Comparison of ENCODE assay signal across 15 cellular contexts in the genomic region with DNA sequence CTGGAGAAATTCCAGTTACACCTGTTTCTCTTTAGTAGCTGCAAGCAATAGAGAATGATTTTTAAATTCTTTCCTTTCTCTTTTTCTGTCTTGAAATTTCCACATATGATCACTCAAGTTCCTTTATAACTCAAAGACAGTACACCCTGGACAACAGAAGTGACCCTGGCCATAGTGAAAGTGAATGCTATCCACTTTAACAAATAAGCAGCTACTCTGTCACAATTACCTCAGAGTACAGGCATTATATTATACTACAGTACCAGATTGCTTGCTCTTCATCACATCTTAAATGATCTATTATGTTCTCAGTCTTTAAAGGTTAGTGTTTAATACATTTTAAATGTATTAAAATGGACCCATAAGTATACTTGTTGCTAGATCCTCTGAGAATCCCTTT.
A peak's percentile ranks its signal among the peaks of the same experiment; 100 is the strongest.
DNase-seq lines count a peak whose midpoint lies in the region; ATAC-seq and TF ChIP-seq lines count a peak whose summit lies in the region.
"Had no signal": no experiment of that assay in that cellular context is flagged by ENCODE, and none has a peak within 500 bp of the region (broad histone marks: within the 10 kb centered on the region; RNA-seq: fewer than 3 reads in every experiment).

No MANE protein-coding gene starts in this region.

- no peak for ATAC-seq in CD8-positive, alpha-beta T cell
- ATAC-seq in GM19328 (IDR thresholded peaks at IDR 0.05; ENCODE audit: unreplicated experiment) (peak; percentile 9), HG03135 (IDR thresholded peaks at IDR 0.05; ENCODE audit: unreplicated experiment) (no peak), GM23338 (no peak)
- ATAC-seq: PC-3 had no signal

- no peak overlapping the region for H2BK15ac ChIP-seq in mesenchymal stem cell (ENCODE audit: low read depth, poor library complexity, severe bottlenecking)

- no peak overlapping the region for H3K27ac ChIP-seq in CD8-positive, alpha-beta T cell (ENCODE audit: low read depth, low read length)
- H3K27ac ChIP-seq in SU-DHL-6 (ENCODE audit: low read depth, low read length) (peak overlapping the region; percentile 79), mesenchymal stem cell (ENCODE audit: low read length, poor library complexity, severe bottlenecking) (no peak overlapping the region), GM23338 (ENCODE audit: low read depth) (no peak overlapping the region)

- H3K9me3 Mint-ChIP-seq in CD8-positive, alpha-beta T cell, result no peaks in the 10 kb centered on the region
- H3K9me3 Mint-ChIP-seq in GM23338, result no peaks in the 10 kb centered on the region
- no peaks in the 10 kb centered on the region for H3K9me3 Mint-ChIP-seq in chondrocyte (ENCODE audit: low read depth)
- H3K9me3 Mint-ChIP-seq: T-cell had no signal

- H3K79me2 ChIP-seq in SU-DHL-6 (ENCODE audit: insufficient read depth, low read length) (no peaks in the 10 kb centered on the region), GM23338 (replicated peaks; ENCODE audit: insufficient read depth) (no peaks in the 10 kb centered on the region)

- H3K36me3 ChIP-seq in CD8-positive, alpha-beta T cell (ENCODE audit: insufficient read depth, low read length), result peaks cover 6% of the 10 kb centered on the region
- H3K36me3 ChIP-seq in SU-DHL-6 (ENCODE audit: low read length) (no peaks in the 10 kb centered on the region), mesenchymal stem cell (ENCODE audit: control insufficient read depth in 1 of 2, insufficient read depth in 2 of 2, low read depth in 1 of 2, low read length in 2 of 2) (peaks cover 2 to 12% of the 10 kb centered on the region in 2 experiments), GM23338 (ENCODE audit: insufficient read depth) (no peaks in the 10 kb centered on the region)

- no peak overlapping the region for H4K91ac ChIP-seq in mesenchymal stem cell (ENCODE audit: low read length)

- H3K9ac ChIP-seq in SU-DHL-6 (ENCODE audit: low read length) (peak overlapping the region; percentile 28), mesenchymal stem cell (ENCODE audit: low read length) (no peak overlapping the region)

- H2BK12ac ChIP-seq in mesenchymal stem cell (ENCODE audit: low read length in 2 of 2), result no peak overlapping the region

- H4K20me1 ChIP-seq in SU-DHL-6 (ENCODE audit: low read depth, low read length) (no peaks in the 10 kb centered on the region), GM23338 (replicated peaks; ENCODE audit: insufficient read depth) (no peaks in the 10 kb centered on the region)

- H3K4me3 Mint-ChIP-seq in CD8-positive, alpha-beta T cell, result no peak overlapping the region
- no peak overlapping the region for H3K4me3 Mint-ChIP-seq in GM23338
- no peak overlapping the region for H3K4me3 Mint-ChIP-seq in chondrocyte (ENCODE audit: unreplicated experiment)
- H3K4me3 Mint-ChIP-seq: B cell, T-cell had no signal

- H3K9me2 ChIP-seq in SU-DHL-6 (replicated peaks; ENCODE audit: insufficient read depth, low read length), result no peaks in the 10 kb centered on the region
- H3K9me2 ChIP-seq in GM23338 (ENCODE audit: insufficient read depth), result no peaks in the 10 kb centered on the region

- peaks cover 22% of the 10 kb centered on the region for H3K79me1 ChIP-seq in mesenchymal stem cell (replicated peaks; ENCODE audit: low read length, poor library complexity, severe bottlenecking)

- no peak overlapping the region for H2AK5ac ChIP-seq in mesenchymal stem cell (ENCODE audit: low read length, severe bottlenecking)

- H3K23ac ChIP-seq in mesenchymal stem cell (ENCODE audit: low read length in 2 of 2), result no peak overlapping the region

- H2AFZ ChIP-seq in SU-DHL-6 (ENCODE audit: low read depth, low read length, severe bottlenecking) (no peak overlapping the region), mesenchymal stem cell (ENCODE audit: low read depth, low read length) (no peak overlapping the region), GM23338 (no peak overlapping the region)

- no peak overlapping the region for H2BK120ac ChIP-seq in mesenchymal stem cell (ENCODE audit: low read depth, low read length)

- no peaks in the 10 kb centered on the region for H3K27me3 ChIP-seq in CD8-positive, alpha-beta T cell (ENCODE audit: insufficient read depth, low read length)
- H3K27me3 ChIP-seq in SU-DHL-6 (ENCODE audit: low read length) (no peaks in the 10 kb centered on the region), mesenchymal stem cell (ENCODE audit: control insufficient read depth in 1 of 2, insufficient read depth in 1 of 2, low read length in 2 of 2) (no peaks in the 10 kb centered on the region), GM23338 (ENCODE audit: insufficient read depth) (no peaks in the 10 kb centered on the region)

- H3K27me3 Mint-ChIP-seq in CD8-positive, alpha-beta T cell (ENCODE audit: low read depth), result no peaks in the 10 kb centered on the region
- H3K27me3 Mint-ChIP-seq in GM23338 (ENCODE audit: insufficient read depth, low read depth, poor library complexity), result no peaks in the 10 kb centered on the region
- no peaks in the 10 kb centered on the region for H3K27me3 Mint-ChIP-seq in chondrocyte (ENCODE audit: low read depth)
- H3K27me3 Mint-ChIP-seq: B cell, T-cell had no signal

- H3F3A ChIP-seq in SU-DHL-6 (ENCODE audit: insufficient read depth), result peaks cover 11% of the 10 kb centered on the region
- no peaks in the 10 kb centered on the region for H3F3A ChIP-seq in GM23338 (replicated peaks; ENCODE audit: low read depth)

- no peak overlapping the region for H2BK5ac ChIP-seq in mesenchymal stem cell (ENCODE audit: low read depth, low read length, poor library complexity, severe bottlenecking)

- peaks cover 20% of the 10 kb centered on the region for H3K36me3 Mint-ChIP-seq in CD8-positive, alpha-beta T cell
- H3K36me3 Mint-ChIP-seq in GM23338 (ENCODE audit: low read depth) (no peaks in the 10 kb centered on the region; the same call in 2 of the 3 replicates), chondrocyte (ENCODE audit: low read depth) (peaks cover 2% of the 10 kb centered on the region)

- no peak for TF ChIP-seq CTCF in CD8-positive, alpha-beta T cell (IDR thresholded peaks at IDR 0.05)
- TF ChIP-seq CTCF in SU-DHL-6 (IDR thresholded peaks at IDR 0.05; ENCODE audit: insufficient read depth, low read length, poor library complexity, severe bottlenecking) (no peak), GM23338 (conservative IDR thresholded peaks at IDR 0.05; ENCODE audit: low read depth in 2 of 2) (no peak), chondrocyte (IDR thresholded peaks at IDR 0.05) (no peak)

- no peak overlapping the region for H4K8ac ChIP-seq in mesenchymal stem cell (ENCODE audit: low read length)

- DNase-seq in CD8-positive, alpha-beta T cell, result no peak
- DNase-seq in mesenchymal stem cell (peak; percentile 5), GM23338 (ENCODE audit: low spot score) (no peak), chondrocyte (ENCODE audit: low spot score) (no peak)
- DNase-seq: KG1, NCI-H1105, NCI-H1694 treated with DMSO at 0.1 percent for 48 hours, NCI-H2171, NCI-H510A treated with DMSO at 0.1 percent for 48 hours, PC-3, T-cell had no signal

- H3K18ac ChIP-seq in mesenchymal stem cell (ENCODE audit: low read depth in 1 of 2, low read length in 2 of 2), result no peak overlapping the region

- no peak overlapping the region for H3K14ac ChIP-seq in mesenchymal stem cell (ENCODE audit: low read length in 2 of 2)

- no peaks in the 10 kb centered on the region for H3K9me3 ChIP-seq in CD8-positive, alpha-beta T cell (ENCODE audit: low read length)
- no peaks in the 10 kb centered on the region for H3K9me3 ChIP-seq in SU-DHL-6 (ENCODE audit: insufficient read depth, low read length)
- H3K9me3 ChIP-seq in mesenchymal stem cell (ENCODE audit: control insufficient read depth, low read length), result no peaks in the 10 kb centered on the region

- POLR2A ChIA-PET in CD8-positive, alpha-beta T cell (lab: Charles Lee), result interaction anchor here (0.8 to 1.1 kb wide), 2 partner anchors 11 to 135 kb away, joined by 3 read pairs; no protein-coding TSS in a partner anchor

- H3K4ac ChIP-seq in mesenchymal stem cell (ENCODE audit: low read depth in 1 of 2, low read length in 2 of 2), result no peak overlapping the region

- CTCF ChIA-PET in CD8-positive, alpha-beta T cell (lab: Charles Lee), result no interaction called here

- H3K4me1 Mint-ChIP-seq in CD8-positive, alpha-beta T cell (ENCODE audit: low read depth), result peaks cover 66% of the 10 kb centered on the region
- H3K4me1 Mint-ChIP-seq in GM23338 (peaks cover 18% of the 10 kb centered on the region), chondrocyte (ENCODE audit: low read depth) (peaks cover 31% of the 10 kb centered on the region)

- peaks cover 18% of the 10 kb centered on the region for H3K4me1 ChIP-seq in CD8-positive, alpha-beta T cell (ENCODE audit: insufficient read depth, low read length)
- H3K4me1 ChIP-seq in mesenchymal stem cell (ENCODE audit: control insufficient read depth, insufficient read depth, low read depth, low read length) (no peaks in the 10 kb centered on the region), GM23338 (ENCODE audit: insufficient read depth) (peaks cover 10% of the 10 kb centered on the region; the same call in 1 of the 2 replicates)

- no peak overlapping the region for H3K4me3 ChIP-seq in CD8-positive, alpha-beta T cell (ENCODE audit: low read depth, low read length)
- no peak overlapping the region for H3K4me3 ChIP-seq in SU-DHL-6 (ENCODE audit: insufficient read depth, low read length, poor library complexity, severe bottlenecking)
- H3K4me3 ChIP-seq in mesenchymal stem cell (ENCODE audit: insufficient read depth in 1 of 2, low read depth in 1 of 2, low read length in 2 of 2), result no peak overlapping the region
- H3K4me3 ChIP-seq in GM23338, result no peak overlapping the region

- peak overlapping the region; percentile 51 for H3K4me2 ChIP-seq in SU-DHL-6 (ENCODE audit: low read depth, low read length, poor library complexity, severe bottlenecking)
- no peak overlapping the region for H3K4me2 ChIP-seq in mesenchymal stem cell (ENCODE audit: low read length, poor library complexity, severe bottlenecking)
- no peak overlapping the region for H3K4me2 ChIP-seq in GM23338

- intact Hi-C loops in CD8-positive, alpha-beta T cell (cut with DNase I, micrococcal nuclease), result loop anchor here in 1 of 2 experiments (10.0 kb wide), 1 partner anchor 243 kb away; no protein-coding TSS in a partner anchor

- peak overlapping the region; percentile 34 for H3K27ac Mint-ChIP-seq in CD8-positive, alpha-beta T cell
- H3K27ac Mint-ChIP-seq in GM23338, result no peak overlapping the region
- no peak overlapping the region for H3K27ac Mint-ChIP-seq in chondrocyte (ENCODE audit: unreplicated experiment)
- H3K27ac Mint-ChIP-seq: B cell had no signal

TF ChIP-seq in GM23338, 12 proteins besides CTCF, POLR2A, EP300 and RAD21 (continues in another document):
- no peak for TF ChIP-seq ZNF114 (CRISPR knock-in tag; IDR thresholded peaks at IDR 0.05)
- no peak for TF ChIP-seq EZH2 (IDR thresholded peaks at IDR 0.05; ENCODE audit: low read depth, unreplicated experiment)
- no peak for TF ChIP-seq POLR2AphosphoS5 (IDR thresholded peaks at IDR 0.05; ENCODE audit: low read depth)
- no peak for TF ChIP-seq CREB1 (CRISPR knock-in tag; IDR thresholded peaks at IDR 0.05; ENCODE audit: low read depth)
- no peak for TF ChIP-seq NANOG (IDR thresholded peaks at IDR 0.05; ENCODE audit: borderline replicate concordance)
- no peak for TF ChIP-seq STAT1 (IDR thresholded peaks at IDR 0.05; ENCODE audit: unreplicated experiment)
